ENCODE assay signal across 1 cellular context in the genomic region with DNA sequence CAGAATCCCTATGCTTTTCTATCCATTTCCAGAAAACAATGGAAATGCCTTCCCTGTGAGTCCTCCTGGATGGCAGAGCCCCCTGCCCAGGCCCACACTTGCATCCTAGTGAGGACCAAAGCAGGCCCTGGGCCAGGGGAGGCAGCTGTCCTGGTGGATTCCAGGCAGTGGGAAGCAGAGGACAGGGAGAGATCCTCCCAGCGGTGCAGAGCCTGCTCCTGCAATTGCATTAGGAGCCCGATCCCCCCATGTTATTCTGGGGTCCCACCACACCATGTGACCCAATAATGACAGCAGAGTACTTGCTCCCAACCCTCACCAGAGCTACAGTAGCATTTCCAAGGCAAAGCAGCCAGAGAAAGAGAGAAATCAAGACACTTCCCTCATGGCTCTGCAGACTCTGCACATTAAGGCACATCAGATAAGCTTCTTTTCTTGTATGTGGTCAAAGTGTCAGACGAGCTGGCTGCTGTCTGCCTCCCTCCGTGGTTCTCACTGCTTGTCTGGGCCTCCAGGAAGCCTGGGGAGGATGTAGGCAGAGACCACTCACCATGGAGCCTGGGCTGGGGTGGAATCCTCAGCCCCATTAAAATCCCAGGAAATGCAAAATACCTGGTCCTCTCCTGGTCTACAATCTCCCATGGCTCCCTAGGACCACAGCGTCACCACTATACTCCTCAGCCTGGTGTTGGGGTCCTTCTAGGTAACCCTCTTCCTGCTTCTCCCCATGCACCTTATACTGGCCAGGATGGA.
TF ChIP-seq lines count a peak whose summit lies in the region.

No MANE protein-coding gene starts in this region.

TF ChIP-seq in IMR-90, 13 proteins besides CTCF, POLR2A, EP300 and RAD21:
- TF ChIP-seq RFX5 (IDR thresholded peaks at IDR 0.05; ENCODE audit: low read depth, low read length) (no peak), NFE2L2 (IDR thresholded peaks at IDR 0.05; ENCODE audit: low read depth, low read length) (no peak), MXI1 (IDR thresholded peaks at IDR 0.05; ENCODE audit: borderline replicate concordance, low read depth, low read length) (no peak), BHLHE40 (IDR thresholded peaks at IDR 0.05; ENCODE audit: low read depth, low read length) (no peak), SMC3 (IDR thresholded peaks at IDR 0.05; ENCODE audit: low read depth, low read length) (no peak), MAZ (IDR thresholded peaks at IDR 0.05; ENCODE audit: borderline replicate concordance, low read depth, low read length) (no peak)
- TF ChIP-seq, protein P1, sequence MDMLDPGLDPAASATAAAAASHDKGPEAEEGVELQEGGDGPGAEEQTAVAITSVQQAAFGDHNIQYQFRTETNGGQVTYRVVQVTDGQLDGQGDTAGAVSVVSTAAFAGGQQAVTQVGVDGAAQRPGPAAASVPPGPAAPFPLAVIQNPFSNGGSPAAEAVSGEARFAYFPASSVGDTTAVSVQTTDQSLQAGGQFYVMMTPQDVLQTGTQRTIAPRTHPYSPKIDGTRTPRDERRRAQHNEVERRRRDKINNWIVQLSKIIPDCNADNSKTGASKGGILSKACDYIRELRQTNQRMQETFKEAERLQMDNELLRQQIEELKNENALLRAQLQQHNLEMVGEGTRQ (IDR thresholded peaks at IDR 0.05; ENCODE audit: low read depth, low read length) = no peak
